ENCODE assay signal across 8 cellular contexts in genomic region chr3:42591811-42592210, GRCh38. TPM values are rescaled to one million over a fixed set of nuclear protein-coding genes. Genes with fewer than 3 reads are reported as not detected.
DNase-seq lines count a peak whose midpoint lies in the region; ATAC-seq, FAIRE-seq and TF ChIP-seq lines count a peak whose summit lies in the region.

No MANE protein-coding gene starts in this region.

- H3K4me1 ChIP-seq in HUES6 (ENCODE audit: control insufficient read depth, insufficient read depth, low read length) (peaks cover 22% of the 10 kb centered on the region; the same call in 1 of the 2 replicates), mucosa of rectum (ENCODE audit: control insufficient read depth in 2 of 2, insufficient read depth in 2 of 2, low read length in 2 of 2) (peaks cover 12 to 14% of the 10 kb centered on the region in 2 donors)

- H3K9ac ChIP-seq in HUES6 (ENCODE audit: low read length) (peak overlapping the region; percentile 92), mucosa of rectum (ENCODE audit: low read depth in 1 of 2, low read length in 2 of 2) (peak overlapping the region; percentile 9 to 78)

- DNase-seq in AG04449 (ENCODE audit: low read depth, low spot score) (no peak), bronchial epithelial cell (ENCODE audit: low read depth) (peak; percentile 13), NCI-H187 treated with DMSO at 0.1 percent for 48 hours (lab: John Stamatoyannopoulos, UW) (no peak)
- DNase-seq in stimulated activated CD4-positive, alpha-beta T cell treated with anti-CD3 and anti-CD28 coated beads, Interleukin-12 subunit alpha, Interleukin-12 subunit beta, amount 100 ng/mL, for 4 hours: no peak

- no peak for ATAC-seq in HG03342 (IDR thresholded peaks at IDR 0.05; ENCODE audit: unreplicated experiment)
- ATAC-seq in GM19035 (IDR thresholded peaks at IDR 0.05; ENCODE audit: unreplicated experiment): no peak

- POLR2A ChIA-PET in AG04449 (lab: Yijun Ruan, JAX): interaction anchor here (1.0 kb wide), 1 partner anchor 9 kb away, joined by 5 read pairs; the partner anchor contains the start of gene NKTR

- H3K27ac ChIP-seq in HUES6 (ENCODE audit: low read depth, low read length): peak overlapping the region; percentile 74; the same call in 1 of the 2 replicates
- H3K27ac ChIP-seq in mucosa of rectum (ENCODE audit: low read depth in 2 of 2, low read length in 2 of 2): no peak overlapping the region

- H3K9me3 ChIP-seq in HUES6 (ENCODE audit: control insufficient read depth, insufficient read depth, low read depth, low read length) (no peaks in the 10 kb centered on the region), mucosa of rectum (ENCODE audit: control insufficient read depth in 2 of 2, low read length in 2 of 2) (no peaks in the 10 kb centered on the region)

- TF ChIP-seq CTCF in AG04449 (IDR thresholded peaks at IDR 0.05; ENCODE audit: insufficient read depth, low read length, missing control alignments): no peak
- no peak for TF ChIP-seq CTCF in bronchial epithelial cell (IDR thresholded peaks at IDR 0.05; ENCODE audit: insufficient read depth, low read length, severe bottlenecking)

- peaks cover 30% of the 10 kb centered on the region for H3K36me3 ChIP-seq in HUES6 (ENCODE audit: control insufficient read depth, insufficient read depth, low read length)
- peaks cover 4% of the 10 kb centered on the region for H3K36me3 ChIP-seq in bronchial epithelial cell (ENCODE audit: control insufficient read depth, insufficient read depth, low read length)
- H3K36me3 ChIP-seq in mucosa of rectum (ENCODE audit: control insufficient read depth in 2 of 2, insufficient read depth in 2 of 2, low read length in 2 of 2): peaks cover 9 to 10% of the 10 kb centered on the region in 2 donors

- no peaks in the 10 kb centered on the region for H3K27me3 ChIP-seq in HUES6 (ENCODE audit: control insufficient read depth, insufficient read depth, low read length)
- H3K27me3 ChIP-seq in bronchial epithelial cell (ENCODE audit: control insufficient read depth, insufficient read depth, low read length): no peaks in the 10 kb centered on the region
- no peaks in the 10 kb centered on the region for H3K27me3 ChIP-seq in mucosa of rectum (ENCODE audit: control insufficient read depth in 2 of 2, insufficient read depth in 2 of 2, low read length in 2 of 2)

- H3K4me3 ChIP-seq in AG04449 (ENCODE audit: low read depth, low read length): peak overlapping the region; percentile 76
- H3K4me3 ChIP-seq in HUES6 (ENCODE audit: low read depth, low read length): peak overlapping the region; percentile 78
- peak overlapping the region; percentile 70 for H3K4me3 ChIP-seq in bronchial epithelial cell (ENCODE audit: low read depth, low read length)
- peak overlapping the region; percentile 78 to 84 for H3K4me3 ChIP-seq in mucosa of rectum (ENCODE audit: low read length in 2 of 2)

- CTCF ChIA-PET in AG04449 (lab: Yijun Ruan, JAX): interaction anchor here (1.7 kb wide), 1 partner anchor 9 kb away, joined by 6 read pairs; the partner anchor contains the start of gene NKTR

- FAIRE-seq in bronchial epithelial cell (lab: Jason Lieb, UNC): no peak

RNA-seq across cellular contexts. Expression of gene SS18L2, which starts 1.2 kb away (rescaled TPM):
- total RNA-seq in bronchial epithelial cell: 22.1 and 25.0 TPM in 2 replicates

RNA-seq across cellular contexts. Expression of gene NKTR, which starts 8.7 kb away (rescaled TPM):
- total RNA-seq in bronchial epithelial cell: 33.4 and 36.4 TPM in 2 replicates

RNA-seq across cellular contexts. Expression of gene SEC22C, which starts 10.0 kb away (rescaled TPM):
- 44.7 and 55.0 TPM in 2 replicates for total RNA-seq in bronchial epithelial cell
